8 cellular contexts compared by ENCODE assay signal in genomic region chr3:46538803-46539442, GRCh38. TPM values are rescaled to one million over a fixed set of nuclear protein-coding genes. Genes with fewer than 3 reads are reported as not detected.
DNase-seq lines count a peak whose midpoint lies in the region; ATAC-seq and TF ChIP-seq lines count a peak whose summit lies in the region.

No MANE protein-coding gene starts in this region.

- H3K27ac ChIP-seq in OCI-LY7 (ENCODE audit: low read depth, low read length, poor library complexity, severe bottlenecking): peak overlapping the region; percentile 99

- H3K4me1 Mint-ChIP-seq in activated T-helper 1 cell treated with anti-CD3 and anti-CD28 coated beads, Interleukin-12 subunit alpha, Interleukin-12 subunit beta, Interleukin-2, Interleukin-4 antibody, amounts not matched to agents 30 ng/mL and 10 ng/mL and 1 ng/mL, durations not matched to agents 14 hours and 24 hours and 36 hours (ENCODE audit: low read depth): peaks cover 52% of the 10 kb centered on the region

- ATAC-seq in GM18517 (IDR thresholded peaks at IDR 0.05; ENCODE audit: unreplicated experiment) (peak; percentile 74), HG02870 (IDR thresholded peaks at IDR 0.05; ENCODE audit: unreplicated experiment) (peak; percentile 76), left ventricle myocardium superior (peak; percentile 70)

- peak overlapping the region; percentile 80 for H3K4me2 ChIP-seq in OCI-LY7 (ENCODE audit: low read length)

- H3K4me3 Mint-ChIP-seq in activated T-helper 1 cell treated with anti-CD3 and anti-CD28 coated beads, Interleukin-12 subunit alpha, Interleukin-12 subunit beta, Interleukin-2, Interleukin-4 antibody, amounts not matched to agents 30 ng/mL and 10 ng/mL and 1 ng/mL, durations not matched to agents 14 hours and 24 hours and 36 hours: peak overlapping the region; percentile 74

- peaks cover 6% of the 10 kb centered on the region for H3K36me3 ChIP-seq in OCI-LY7 (ENCODE audit: insufficient read depth, low read length)

- no peaks in the 10 kb centered on the region for H3K36me3 Mint-ChIP-seq in activated T-helper 1 cell treated with anti-CD3 and anti-CD28 coated beads, Interleukin-12 subunit alpha, Interleukin-12 subunit beta, Interleukin-2, Interleukin-4 antibody, amounts not matched to agents 30 ng/mL and 10 ng/mL and 1 ng/mL, durations not matched to agents 14 hours and 24 hours and 36 hours (ENCODE audit: low read depth)

- intact Hi-C loops in OCI-LY7 (cut with micrococcal nuclease; ENCODE audit: unreplicated experiment) (loop anchor here (1.0 to 2.0 kb wide), 3 partner anchors 10 to 51 kb away; no protein-coding TSS in a partner anchor), left ventricle myocardium superior (cut with micrococcal nuclease) (no loop called here)
- intact Hi-C loops in activated T-helper 1 cell treated with anti-CD3 and anti-CD28 coated beads, Interleukin-12 subunit alpha, Interleukin-12 subunit beta, Interleukin-2, Interleukin-4 antibody, amounts not matched to agents 30 ng/mL and 10 ng/mL and 1 ng/mL, durations not matched to agents 14 hours and 24 hours and 36 hours (cut with micrococcal nuclease): loop anchor here (5.0 kb wide), 1 partner anchor 52 kb away; no protein-coding TSS in a partner anchor

- H4K20me1 ChIP-seq in OCI-LY7 (ENCODE audit: insufficient read depth, low read length): no peaks in the 10 kb centered on the region

- peaks cover 5% of the 10 kb centered on the region; the same call in 1 of the 2 replicates for H3K79me2 ChIP-seq in OCI-LY7 (ENCODE audit: insufficient read depth, low read depth, low read length)

- peak overlapping the region; percentile 71 for H3K27ac Mint-ChIP-seq in activated T-helper 1 cell treated with anti-CD3 and anti-CD28 coated beads, Interleukin-12 subunit alpha, Interleukin-12 subunit beta, Interleukin-2, Interleukin-4 antibody, amounts not matched to agents 30 ng/mL and 10 ng/mL and 1 ng/mL, durations not matched to agents 14 hours and 24 hours and 36 hours

- no peak for TF ChIP-seq CTCF in OCI-LY7 (conservative IDR thresholded peaks at IDR 0.05; ENCODE audit: low read length)

- CTCF ChIA-PET in OCI-LY7 (lab: Charles Lee; ENCODE audit: unreplicated experiment): interaction anchor here (0.8 to 3.4 kb wide), 4 partner anchors 8 to 50 kb away, joined by 4 to 26 read pairs (median 16); no protein-coding TSS in a partner anchor

- no TSS peak for BruUV-seq in OCI-LY7 (replicated peaks; lab: Mats Ljungman, UMichigan)

- no peaks in the 10 kb centered on the region for H3K9me2 ChIP-seq in OCI-LY7 (ENCODE audit: insufficient read depth, low read length)

- H3K27me3 Mint-ChIP-seq in activated T-helper 1 cell treated with anti-CD3 and anti-CD28 coated beads, Interleukin-12 subunit alpha, Interleukin-12 subunit beta, Interleukin-2, Interleukin-4 antibody, amounts not matched to agents 30 ng/mL and 10 ng/mL and 1 ng/mL, durations not matched to agents 14 hours and 24 hours and 36 hours (ENCODE audit: insufficient read depth): peaks cover 16% of the 10 kb centered on the region

- H3K4me1 ChIP-seq in OCI-LY7 (ENCODE audit: insufficient read depth, low read length, poor library complexity, severe bottlenecking): peaks cover 79% of the 10 kb centered on the region

- H3K9me3 Mint-ChIP-seq in activated T-helper 1 cell treated with anti-CD3 and anti-CD28 coated beads, Interleukin-12 subunit alpha, Interleukin-12 subunit beta, Interleukin-2, Interleukin-4 antibody, amounts not matched to agents 30 ng/mL and 10 ng/mL and 1 ng/mL, durations not matched to agents 14 hours and 24 hours and 36 hours: peaks cover 3% of the 10 kb centered on the region

- H2AFZ ChIP-seq in OCI-LY7 (ENCODE audit: low read length): no peak overlapping the region

- H3K9me3 ChIP-seq in OCI-LY7 (ENCODE audit: low read length): no peaks in the 10 kb centered on the region

- POLR2A ChIA-PET in OCI-LY7 (lab: Charles Lee): interaction anchor here (0.6 to 9.2 kb wide), 13 partner anchors 9 to 86 kb away, joined by 3 to 149 read pairs (median 4); partner anchors contain the start of gene RTP3

- peak; percentile 99 for DNase-seq in OCI-LY7 (ENCODE audit: low spot score)
- DNase-seq in activated T-helper 1 cell treated with anti-CD3 and anti-CD28 coated beads, Interleukin-12 subunit alpha, Interleukin-12 subunit beta, Interleukin-2, Interleukin-4 antibody, amounts not matched to agents 30 ng/mL and 10 ng/mL and 1 ng/mL, durations not matched to agents 14 hours and 24 hours and 36 hours (ENCODE audit: low spot score): peak; percentile 75
- DNase-seq in left ventricle myocardium superior: peak; percentile 60
- DNase-seq in stimulated activated CD4-positive, alpha-beta T cell treated with anti-CD3 and anti-CD28 coated beads, TNF-alpha, amount 100 ng/mL, for 24 hours (ENCODE audit: low read depth in 3 of 3): peak; percentile 47 to 68 (median 47)
- no peak for DNase-seq in DMS53 (lab: John Stamatoyannopoulos, UW)
- no peak for DNase-seq in inferior parietal cortex (ENCODE audit: extremely low spot score)

- peak overlapping the region; percentile 56 for H3K4me3 ChIP-seq in OCI-LY7 (ENCODE audit: low read depth, low read length, poor library complexity, severe bottlenecking)

RNA-seq across cellular contexts. Expression of gene LRRC2, which starts 27.2 kb away (rescaled TPM):
- total RNA-seq in OCI-LY7 (2014; rRNA removed; shearing (Covaris generic)): 2.0 and 2.4 TPM in 2 replicates
- total RNA-seq in OCI-LY7 (2022) (1.9 and 2.2 TPM in 2 replicates), left ventricle myocardium superior (122 TPM)
- total RNA-seq in activated T-helper 1 cell treated with anti-CD3 and anti-CD28 coated beads, Interleukin-12 subunit alpha, Interleukin-12 subunit beta, Interleukin-2, Interleukin-4 antibody, amounts not matched to agents 30 ng/mL and 10 ng/mL and 1 ng/mL, durations not matched to agents 14 hours and 24 hours and 36 hours: not detected in 2 replicates

RNA-seq across cellular contexts. Expression of gene RTP3, which starts 41.1 kb away (rescaled TPM):
- total RNA-seq in OCI-LY7 (2014; rRNA removed; shearing (Covaris generic)): 1.3 and 1.4 TPM in 2 replicates
- total RNA-seq in OCI-LY7 (2022) (0.37 and 0.74 TPM in 2 replicates), left ventricle myocardium superior (not detected)
- total RNA-seq in activated T-helper 1 cell treated with anti-CD3 and anti-CD28 coated beads, Interleukin-12 subunit alpha, Interleukin-12 subunit beta, Interleukin-2, Interleukin-4 antibody, amounts not matched to agents 30 ng/mL and 10 ng/mL and 1 ng/mL, durations not matched to agents 14 hours and 24 hours and 36 hours: not detected in 2 replicates

Comparison
In these comparisons a context has a peak if more than half of its experiments do, and no peak if none do; other contexts are left out.
1. DNase-seq: peak in OCI-LY7 (single experiment), activated T-helper 1 cell treated with anti-CD3 and anti-CD28 coated beads, Interleukin-12 subunit alpha, Interleukin-12 subunit beta, Interleukin-2, Interleukin-4 antibody, amounts not matched to agents 30 ng/mL and 10 ng/mL and 1 ng/mL, durations not matched to agents 14 hours and 24 hours and 36 hours (single experiment), left ventricle myocardium superior (single experiment) and stimulated activated CD4-positive, alpha-beta T cell treated with anti-CD3 and anti-CD28 coated beads, TNF-alpha, amount 100 ng/mL, for 24 hours (3 of 3); none in DMS53 (single experiment) and inferior parietal cortex (single experiment).
2. RNA of gene LRRC2, which starts 27.2 kb away (total RNA-seq): 122 TPM in left ventricle myocardium superior (single experiment); 1.9 to 2.4 TPM in OCI-LY7 and not detected in activated T-helper 1 cell treated with anti-CD3 and anti-CD28 coated beads, Interleukin-12 subunit alpha, Interleukin-12 subunit beta, Interleukin-2, Interleukin-4 antibody, amounts not matched to agents 30 ng/mL and 10 ng/mL and 1 ng/mL, durations not matched to agents 14 hours and 24 hours and 36 hours; every median in the first group is over 10 times any median in the second.
3. Peak in every context shown above with its lines, with median percentiles within 50 percentile points of each other: ATAC-seq.